ENCODE assay signal across 22 cellular contexts in the genomic region with DNA sequence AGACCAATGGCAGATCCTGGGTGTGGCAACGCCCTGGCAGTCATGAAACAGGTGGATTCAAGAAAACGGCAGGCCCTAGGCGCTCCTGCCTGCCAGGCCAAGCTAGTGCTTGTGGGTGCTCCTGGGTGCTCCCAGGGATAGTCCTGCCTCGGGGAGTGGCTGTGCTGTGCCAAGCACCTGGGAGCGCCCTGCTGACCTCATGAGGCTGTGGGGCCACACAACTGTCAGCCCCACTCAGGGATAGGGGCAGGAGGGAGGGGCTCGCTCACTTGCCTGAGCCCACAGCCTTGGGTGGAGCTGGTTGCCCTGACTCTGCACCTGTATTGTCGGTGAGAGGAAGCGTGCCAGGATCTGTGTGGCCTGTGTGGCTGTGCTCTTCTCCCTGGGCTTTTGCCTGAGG. TPM values are rescaled to one million over a fixed set of nuclear protein-coding genes. Genes with fewer than 3 reads are reported as not detected.
DNase-seq lines count a peak whose midpoint lies in the region; ATAC-seq and TF ChIP-seq lines count a peak whose summit lies in the region.
"Had no signal": no experiment of that assay in that cellular context is flagged by ENCODE, and none has a peak within 500 bp of the region (broad histone marks: within the 10 kb centered on the region; RNA-seq: fewer than 3 reads in every experiment).

No MANE protein-coding gene starts in this region.

- H3K27me3 ChIP-seq in BLaER1 treated with 17β-estradiol and CSF1 and Interleukin-3, amounts not matched to agents 10 nM and 100 nM, result no peaks in the 10 kb centered on the region
- H3K27me3 ChIP-seq: SJCRH30, upper lobe of right lung had no signal

- in situ Hi-C loops in GM13976 (cut with MboI; ENCODE audit: low sequenced_read_pairs, unreplicated experiment), result no loop called here

- H3K4me2 ChIP-seq in BLaER1 treated with 17β-estradiol and CSF1 and Interleukin-3, amounts not matched to agents 10 nM and 100 nM, result peak overlapping the region; percentile 70 to 95 (median 85)

- TF ChIP-seq CTCF in mucosa of descending colon (IDR thresholded peaks at IDR 0.05) (no peak), GM13976 (IDR thresholded peaks at IDR 0.05; ENCODE audit: borderline replicate concordance, control extremely low read depth, extremely low read depth, insufficient read depth, missing control alignments) (no peak)

- no peaks in the 10 kb centered on the region for H3K9me3 ChIP-seq in BLaER1 treated with 17β-estradiol and CSF1 and Interleukin-3, amounts not matched to agents 10 nM and 100 nM (replicated peaks in 1 of 11)
- no peaks in the 10 kb centered on the region for H3K9me3 ChIP-seq in mucosa of descending colon
- H3K9me3 ChIP-seq: SJCRH30, upper lobe of right lung had no signal

- H4K20me1 ChIP-seq in BLaER1 treated with 17β-estradiol and CSF1 and Interleukin-3, amounts not matched to agents 10 nM and 100 nM, result peaks cover 70 to 100% (median 97%) of the 10 kb centered on the region in 11 experiments; a peak in 21 of 22 replicates

- CTCF ChIA-PET in T-cell (lab: Charles Lee), result interaction anchor here in 1 of 2 donors (0.6 kb wide), 1 partner anchor 207 kb away, joined by 6 read pairs; no protein-coding TSS in a partner anchor

- H3K9ac ChIP-seq in BLaER1 treated with 17β-estradiol and CSF1 and Interleukin-3, amounts not matched to agents 10 nM and 100 nM, result peak overlapping the region in 5 of 11 experiments; percentile 24 to 68 (median 55); a peak in 8 of 22 replicates

- peaks cover 44 to 59% (median 49%) of the 10 kb centered on the region in 10 experiments for H3K4me1 ChIP-seq in BLaER1 treated with 17β-estradiol and CSF1 and Interleukin-3, amounts not matched to agents 10 nM and 100 nM
- peaks cover 9% of the 10 kb centered on the region for H3K4me1 ChIP-seq in mucosa of descending colon (ENCODE audit: low read depth)
- H3K4me1 ChIP-seq: SJCRH30, upper lobe of right lung had no signal

- H3K27ac ChIP-seq in BLaER1 treated with 17β-estradiol and CSF1 and Interleukin-3, amounts not matched to agents 10 nM and 100 nM, result peak overlapping the region in 4 of 11 experiments; percentile 25 to 66 (median 44); a peak in 5 of 22 replicates
- H3K27ac ChIP-seq: SJCRH30, upper lobe of right lung had no signal

- H3K4me3 Mint-ChIP-seq in T-cell, result no peak overlapping the region
- H3K4me3 Mint-ChIP-seq: CD14-positive monocyte had no signal

- peak; percentile 20 for DNase-seq in NCI-H2196 treated with DMSO at 0.1 percent for 48 hours (lab: John Stamatoyannopoulos, UW; ENCODE audit: unreplicated experiment)
- no peak for DNase-seq in NCI-H2196 (lab: John Stamatoyannopoulos, UW; ENCODE audit: unreplicated experiment)
- DNase-seq in T-cell, result no peak
- peak; percentile 50 to 71 (median 58) for DNase-seq in mucosa of descending colon
- DNase-seq in GM13976 (ENCODE audit: low spot score), result no peak
- DNase-seq in ureter (ENCODE audit: low spot score), result no peak
- DNase-seq: activated CD4-positive, alpha-beta T cell treated with anti-CD3 and anti-CD28 coated beads, Interleukin-2, amount 50 U/mL, for 1 hour; activated gamma-delta T cell; dermis blood vessel endothelial cell; NCI-H1930; NCI-H446 treated with DMSO at 0.1 percent for 48 hours; posterior cingulate gyrus; SJCRH30; stimulated activated CD4-positive, alpha-beta T cell treated with anti-CD3 and anti-CD28 coated beads, Interleukin-15, amount 100 ng/mL, for 24 hours; stimulated activated CD8-positive, alpha-beta memory T cell treated with anti-CD3 and anti-CD28 coated beads, Interleukin-4, amount 100 ng/mL, for 48 hours; upper lobe of right lung had no signal

- intact Hi-C loops in mucosa of descending colon (cut with DNase I, micrococcal nuclease), result no loop called here

- H3K27ac Mint-ChIP-seq in T-cell, result peak overlapping the region; percentile 41 to 69
- H3K27ac Mint-ChIP-seq: CD14-positive monocyte had no signal

- H3K4me3 ChIP-seq in BLaER1 treated with 17β-estradiol and CSF1 and Interleukin-3, amounts not matched to agents 10 nM and 100 nM, result 0 out of 20 replicates have a peak overlapping the region, but pooled peaks of 1 of the 10 experiments have one; percentile 20
- H3K4me3 ChIP-seq in mucosa of descending colon, result no peak overlapping the region
- H3K4me3 ChIP-seq: SJCRH30, upper lobe of right lung had no signal

- H3K9me3 Mint-ChIP-seq in T-cell, result no peaks in the 10 kb centered on the region
- H3K9me3 Mint-ChIP-seq: CD14-positive monocyte had no signal

- ATAC-seq in T-cell (replicated peaks in 1 of 4) (peak in 1 of 4 experiments; percentile 29), mucosa of descending colon (peak; percentile 85), GM18873 (IDR thresholded peaks at IDR 0.05; ENCODE audit: low FRiP score, unreplicated experiment) (no peak)
- ATAC-seq: HCT116, Panc1, sciatic nerve, upper lobe of right lung had no signal

- H3K36me3 ChIP-seq in BLaER1 treated with 17β-estradiol and CSF1 and Interleukin-3, amounts not matched to agents 10 nM and 100 nM, result peaks cover 22 to 42% (median 30%) of the 10 kb centered on the region in 11 experiments
- no peaks in the 10 kb centered on the region for H3K36me3 ChIP-seq in mucosa of descending colon (ENCODE audit: low read depth)

- peaks cover 60 to 77% (median 68%) of the 10 kb centered on the region in 3 donors for H3K4me1 Mint-ChIP-seq in T-cell

- peaks cover 16% of the 10 kb centered on the region for H3K36me3 Mint-ChIP-seq in T-cell

- POLR2A ChIA-PET in T-cell (lab: Charles Lee), result no interaction called here

- no peaks in the 10 kb centered on the region for H3K27me3 Mint-ChIP-seq in T-cell

RNA-seq across cellular contexts. Expression of a gene that starts 9.4 kb away (rescaled TPM):
- 10 to 100 TPM; 20.1 to 35.6 (median 30.7) TPM for total RNA-seq in T-cell
- 10 to 100 TPM; 16.4 to 31.9 (median 27.6) TPM for total RNA-seq in mucosa of descending colon
- 31.1 TPM for total RNA-seq in ureter

RNA-seq across cellular contexts. Expression of a gene that starts 9.6 kb away (rescaled TPM):
- total RNA-seq in T-cell (10 to 100 TPM; 10.8 to 35.1 (median 33.5) TPM), mucosa of descending colon (10 to 100 TPM; 12.3 to 18.1 (median 13.8) TPM), ureter (21.3 TPM)

Comparison
In these comparisons a context has a peak if more than half of its experiments do, and no peak if none do; other contexts are left out.
1. DNase-seq: peak in NCI-H2196 treated with DMSO at 0.1 percent for 48 hours (single experiment) and mucosa of descending colon (3 of 3); none in NCI-H2196 (single experiment), T-cell (0 of 34), GM13976 (single experiment) and ureter (single experiment).